ENCODE assay signal across 7 cellular contexts in genomic region chrX:38654302-38654701, GRCh38.
A peak's percentile ranks its signal among the peaks of the same experiment; 100 is the strongest.
DNase-seq lines count a peak whose midpoint lies in the region; ATAC-seq and TF ChIP-seq lines count a peak whose summit lies in the region.

No MANE protein-coding gene starts in this region.

- ATAC-seq in GM19397 (IDR thresholded peaks at IDR 0.05; ENCODE audit: unreplicated experiment) (no peak), HG03039 (IDR thresholded peaks at IDR 0.05; ENCODE audit: unreplicated experiment) (no peak)

- peak; percentile 36; the same call in 1 of the 2 replicates for TF ChIP-seq CTCF in GM12875 (IDR thresholded peaks at IDR 0.05; ENCODE audit: borderline replicate concordance, insufficient read depth, low read depth, low read length)

- DNase-seq in NCI-H526 treated with DMSO at 0.1 percent for 48 hours (lab: John Stamatoyannopoulos, UW) = peak; percentile 20
- peak; percentile 86 to 89 for DNase-seq in erythroblast (lab: John Stamatoyannopoulos, UW)
- peak; percentile 57 for DNase-seq in pons (ENCODE audit: low spot score)
- no peak for DNase-seq in GDM1 (lab: John Stamatoyannopoulos, UW)

- no peak for TF ChIP-seq POLR2A in erythroblast (IDR thresholded peaks at IDR 0.05; ENCODE audit: low read length)

- no peak overlapping the region for H3K4me3 ChIP-seq in GM12875 (ENCODE audit: low read depth, low read length)
